Comparison of ENCODE assay signal across 25 cellular contexts in genomic region chr4:176927117-176927516, GRCh38.
"Had no signal": no experiment of that assay in that cellular context is flagged by ENCODE, and none has a peak within 500 bp of the region (broad histone marks: within the 10 kb centered on the region; RNA-seq: fewer than 3 reads in every experiment).

No MANE protein-coding gene starts in this region.

- H3K9me3 Mint-ChIP-seq: activated CD8-positive, alpha-beta T cell treated with anti-CD3 and anti-CD28 coated beads for 36 hours; activated T-cell treated with anti-CD3 and anti-CD28 coated beads, Interleukin-2, amount 50 U/mL, for 4 hours; activated T-helper 17 cell treated with anti-CD3 and anti-CD28 coated beads, Interleukin-2, amount 50 U/mL, for 72 hours; effector memory CD8-positive, alpha-beta T cell; neural progenitor cell; stimulated activated naive CD8-positive, alpha-beta T cell treated with anti-CD3 and anti-CD28 coated beads, Interleukin-15, amount 100 ng/mL, for 72 hours; WTC11 had no signal

- H3K4me1 Mint-ChIP-seq: activated T-helper 17 cell treated with anti-CD3 and anti-CD28 coated beads, Interleukin-2, amount 50 U/mL, for 72 hours; memory B cell; natural killer cell; stimulated activated effector memory CD8-positive, alpha-beta T cell treated with anti-CD3 and anti-CD28 coated beads, Interleukin-12 subunit alpha, Interleukin-12 subunit beta, amount 100 ng/mL, for 72 hours; stimulated activated naive CD8-positive, alpha-beta T cell treated with anti-CD3 and anti-CD28 coated beads, Interleukin-15, amount 100 ng/mL, for 72 hours had no signal

- ATAC-seq: activated CD8-positive, alpha-beta T cell treated with anti-CD3 and anti-CD28 coated beads for 36 hours; activated T-cell treated with anti-CD3 and anti-CD28 coated beads, Interleukin-2, amount 50 U/mL, for 4 hours; activated T-helper 17 cell treated with anti-CD3 and anti-CD28 coated beads, Interleukin-2, amount 50 U/mL, for 72 hours; effector memory CD8-positive, alpha-beta T cell; natural killer cell; right lobe of liver; stimulated activated effector memory CD8-positive, alpha-beta T cell treated with anti-CD3 and anti-CD28 coated beads, Interleukin-12 subunit alpha, Interleukin-12 subunit beta, amount 100 ng/mL, for 72 hours; stimulated activated naive CD8-positive, alpha-beta T cell treated with anti-CD3 and anti-CD28 coated beads, Interleukin-15, amount 100 ng/mL, for 72 hours; upper lobe of right lung; WTC11 had no signal

- H3K27me3 ChIP-seq: neural progenitor cell, right lobe of liver, tibial artery, upper lobe of right lung had no signal

- H3K27ac ChIP-seq: neural progenitor cell, right lobe of liver, skin epidermis, tibial artery, upper lobe of right lung had no signal

- H2AFZ ChIP-seq: neural progenitor cell had no signal

- DNase-seq: activated CD4-positive, alpha-beta T cell treated with anti-CD3 and anti-CD28 coated beads, Interleukin-2, amount 50 U/mL, for 1 hour; activated CD8-positive, alpha-beta T cell treated with anti-CD3 and anti-CD28 coated beads for 36 hours; activated gamma-delta T cell treated with Interleukin-2 at 50 U/mL for 16 hours; activated naive CD4-positive, alpha-beta T cell treated with anti-CD3 and anti-CD28 coated beads, Interleukin-2, amount 50 U/mL, for 16 hours; activated T-cell treated with anti-CD3 and anti-CD28 coated beads, Interleukin-2, amount 50 U/mL, for 4 hours; cortex of kidney; effector memory CD8-positive, alpha-beta T cell; erythroblast; hippocampal formation; kidney; natural killer cell; occipital lobe; right lobe of liver; stimulated activated CD4-positive, alpha-beta T cell treated with anti-CD3 and anti-CD28 coated beads, Interleukin-4, amount 100 ng/mL, for 24 hours; stimulated activated naive CD8-positive, alpha-beta T cell treated with anti-CD3 and anti-CD28 coated beads, Interleukin-15, amount 100 ng/mL, for 72 hours; substantia nigra; T-helper 2 cell; tibial artery; upper lobe of right lung had no signal

- H3K27me3 Mint-ChIP-seq: activated CD8-positive, alpha-beta T cell treated with anti-CD3 and anti-CD28 coated beads for 36 hours; activated T-helper 17 cell treated with anti-CD3 and anti-CD28 coated beads, Interleukin-2, amount 50 U/mL, for 72 hours; effector memory CD8-positive, alpha-beta T cell; memory B cell; stimulated activated naive CD8-positive, alpha-beta T cell treated with anti-CD3 and anti-CD28 coated beads, Interleukin-15, amount 100 ng/mL, for 72 hours had no signal

- H3K27ac Mint-ChIP-seq: activated CD8-positive, alpha-beta T cell treated with anti-CD3 and anti-CD28 coated beads for 36 hours; activated T-helper 17 cell treated with anti-CD3 and anti-CD28 coated beads, Interleukin-2, amount 50 U/mL, for 72 hours; effector memory CD8-positive, alpha-beta T cell; memory B cell; natural killer cell; neural progenitor cell; stimulated activated effector memory CD8-positive, alpha-beta T cell treated with anti-CD3 and anti-CD28 coated beads, Interleukin-12 subunit alpha, Interleukin-12 subunit beta, amount 100 ng/mL, for 72 hours; stimulated activated naive CD8-positive, alpha-beta T cell treated with anti-CD3 and anti-CD28 coated beads, Interleukin-15, amount 100 ng/mL, for 72 hours; WTC11 had no signal

- H3K9me3 ChIP-seq: right lobe of liver, tibial artery, upper lobe of right lung had no signal

- H3K4me1 ChIP-seq: neural progenitor cell, right lobe of liver, tibial artery, upper lobe of right lung had no signal

- H3K4me2 ChIP-seq: neural progenitor cell had no signal

- H3K4me3 ChIP-seq: neural progenitor cell, right lobe of liver, skin epidermis, tibial artery, upper lobe of right lung had no signal

- H3K36me3 Mint-ChIP-seq: memory B cell; natural killer cell; neural progenitor cell; stimulated activated effector memory CD8-positive, alpha-beta T cell treated with anti-CD3 and anti-CD28 coated beads, Interleukin-12 subunit alpha, Interleukin-12 subunit beta, amount 100 ng/mL, for 72 hours; WTC11 had no signal

- H3K9ac ChIP-seq: neural progenitor cell had no signal

- H3K4me3 Mint-ChIP-seq: activated CD8-positive, alpha-beta T cell treated with anti-CD3 and anti-CD28 coated beads for 36 hours; activated T-cell treated with anti-CD3 and anti-CD28 coated beads, Interleukin-2, amount 50 U/mL, for 4 hours; activated T-helper 17 cell treated with anti-CD3 and anti-CD28 coated beads, Interleukin-2, amount 50 U/mL, for 72 hours; effector memory CD8-positive, alpha-beta T cell; memory B cell; natural killer cell; neural progenitor cell; stimulated activated effector memory CD8-positive, alpha-beta T cell treated with anti-CD3 and anti-CD28 coated beads, Interleukin-12 subunit alpha, Interleukin-12 subunit beta, amount 100 ng/mL, for 72 hours; stimulated activated naive CD8-positive, alpha-beta T cell treated with anti-CD3 and anti-CD28 coated beads, Interleukin-15, amount 100 ng/mL, for 72 hours; WTC11 had no signal

- H3K36me3 ChIP-seq: neural progenitor cell, right lobe of liver, tibial artery, upper lobe of right lung had no signal
